10 cellular contexts compared by ENCODE assay signal in genomic region chr9:134329576-134329855, GRCh38. TPM values are rescaled to one million over a fixed set of nuclear protein-coding genes. Genes with fewer than 3 reads are reported as not detected.
DNase-seq lines count a peak whose midpoint lies in the region; ATAC-seq and TF ChIP-seq lines count a peak whose summit lies in the region.
"Had no signal": no experiment of that assay in that cellular context is flagged by ENCODE, and none has a peak within 500 bp of the region (broad histone marks: within the 10 kb centered on the region; RNA-seq: fewer than 3 reads in every experiment).

No MANE protein-coding gene starts in this region.

- H3K27ac Mint-ChIP-seq in HFFc6, result peak overlapping the region; percentile 61
- H3K27ac Mint-ChIP-seq in stimulated activated memory B cell treated with anti-CD40 and anti-IgM and Interleukin-4, amounts not matched to agents 10 μg/mL and 1 μg/mL and 100 μg/mL, for 72 hours, result peak overlapping the region; percentile 37
- H3K27ac Mint-ChIP-seq in activated naive CD8-positive, alpha-beta T cell treated with anti-CD3 and anti-CD28 coated beads, Interleukin-2, amount 50 U/mL, for 24 hours, result no peak overlapping the region
- H3K27ac Mint-ChIP-seq: T-helper 2 cell treated with Interferon-gamma antibody and Interleukin-4, amounts not matched to agents 5 μg/mL and 100 μg/mL, for 36 hours had no signal

- DNase-seq in HFFc6 (no peak), HPDE6-E6E7 (ENCODE audit: extremely low spot score) (no peak)
- DNase-seq in activated naive CD8-positive, alpha-beta T cell treated with anti-CD3 and anti-CD28 coated beads, Interleukin-2, amount 50 U/mL, for 24 hours, result no peak
- DNase-seq: NCI-H446 treated with DMSO at 0.1 percent for 48 hours had no signal

- H3K9me3 Mint-ChIP-seq in HFFc6, result no peaks in the 10 kb centered on the region
- no peaks in the 10 kb centered on the region for H3K9me3 Mint-ChIP-seq in stimulated activated memory B cell treated with anti-CD40 and anti-IgM and Interleukin-4, amounts not matched to agents 10 μg/mL and 1 μg/mL and 100 μg/mL, for 72 hours
- no peaks in the 10 kb centered on the region for H3K9me3 Mint-ChIP-seq in activated naive CD8-positive, alpha-beta T cell treated with anti-CD3 and anti-CD28 coated beads, Interleukin-2, amount 50 U/mL, for 24 hours
- H3K9me3 Mint-ChIP-seq: T-helper 2 cell treated with Interferon-gamma antibody and Interleukin-4, amounts not matched to agents 5 μg/mL and 100 μg/mL, for 36 hours had no signal

- peak overlapping the region; percentile 98 to 100 for H3K9ac ChIP-seq in liver (ENCODE audit: low read depth in 1 of 2, low read length in 2 of 2)

- no peaks in the 10 kb centered on the region for H3K27me3 ChIP-seq in liver (ENCODE audit: control insufficient read depth in 4 of 4, insufficient read depth in 4 of 4, low read length in 3 of 4)

- H3K36me3 Mint-ChIP-seq in HFFc6 (ENCODE audit: low read depth), result no peaks in the 10 kb centered on the region
- no peaks in the 10 kb centered on the region for H3K36me3 Mint-ChIP-seq in stimulated activated memory B cell treated with anti-CD40 and anti-IgM and Interleukin-4, amounts not matched to agents 10 μg/mL and 1 μg/mL and 100 μg/mL, for 72 hours
- H3K36me3 Mint-ChIP-seq in activated naive CD8-positive, alpha-beta T cell treated with anti-CD3 and anti-CD28 coated beads, Interleukin-2, amount 50 U/mL, for 24 hours (ENCODE audit: low read depth), result no peaks in the 10 kb centered on the region

- 17% methylated on average over 7 of the region's 7 CpGs for WGBS in liver

- peaks cover 42 to 67% (median 57%) of the 10 kb centered on the region in 4 donors for H3K4me1 ChIP-seq in liver (ENCODE audit: control insufficient read depth in 4 of 4, insufficient read depth in 4 of 4, low read length in 3 of 4)

- H3K27me3 Mint-ChIP-seq in HFFc6 (ENCODE audit: insufficient read depth), result no peaks in the 10 kb centered on the region
- H3K27me3 Mint-ChIP-seq in stimulated activated memory B cell treated with anti-CD40 and anti-IgM and Interleukin-4, amounts not matched to agents 10 μg/mL and 1 μg/mL and 100 μg/mL, for 72 hours, result peaks cover 21% of the 10 kb centered on the region
- H3K27me3 Mint-ChIP-seq in activated naive CD8-positive, alpha-beta T cell treated with anti-CD3 and anti-CD28 coated beads, Interleukin-2, amount 50 U/mL, for 24 hours, result peaks cover 6% of the 10 kb centered on the region

- TF ChIP-seq CTCF in HFFc6 (IDR thresholded peaks at IDR 0.05) (0 out of 2 replicates have a peak, but pooled peaks have one; percentile 3), liver (IDR thresholded peaks at IDR 0.05; ENCODE audit: low read depth, low read length, missing input control) (no peak)

- H3K4me3 ChIP-seq in liver (ENCODE audit: low read depth in 1 of 3, low read length in 3 of 3), result peak overlapping the region; percentile 81 to 93 (median 87)

- peak overlapping the region; percentile 89 for H3K4me3 Mint-ChIP-seq in HFFc6
- H3K4me3 Mint-ChIP-seq in stimulated activated memory B cell treated with anti-CD40 and anti-IgM and Interleukin-4, amounts not matched to agents 10 μg/mL and 1 μg/mL and 100 μg/mL, for 72 hours, result no peak overlapping the region
- H3K4me3 Mint-ChIP-seq in activated naive CD8-positive, alpha-beta T cell treated with anti-CD3 and anti-CD28 coated beads, Interleukin-2, amount 50 U/mL, for 24 hours, result no peak overlapping the region
- H3K4me3 Mint-ChIP-seq: T-helper 2 cell treated with Interferon-gamma antibody and Interleukin-4, amounts not matched to agents 5 μg/mL and 100 μg/mL, for 36 hours had no signal

- H3K27ac ChIP-seq in cingulate gyrus (ENCODE audit: low read depth, low read length), result peak overlapping the region; percentile 84
- H3K27ac ChIP-seq in liver (ENCODE audit: low read depth in 1 of 2, low read length in 2 of 2), result peak overlapping the region; percentile 72 to 99

- TF ChIP-seq RAD21 in liver (IDR thresholded peaks at IDR 0.05), result no peak

- H3K36me3 ChIP-seq in liver (ENCODE audit: control insufficient read depth in 4 of 4, insufficient read depth in 3 of 4, low read depth in 1 of 4, low read length in 3 of 4), result no peaks in the 10 kb centered on the region

- no peak for ATAC-seq in stimulated activated memory B cell treated with anti-CD40 and anti-IgM and Interleukin-4, amounts not matched to agents 10 μg/mL and 1 μg/mL and 100 μg/mL, for 72 hours
- ATAC-seq in HG03159 (IDR thresholded peaks at IDR 0.05; ENCODE audit: unreplicated experiment) (no peak), HG02763 (IDR thresholded peaks at IDR 0.05; ENCODE audit: unreplicated experiment) (no peak)
- ATAC-seq in activated naive CD8-positive, alpha-beta T cell treated with anti-CD3 and anti-CD28 coated beads, Interleukin-2, amount 50 U/mL, for 24 hours, result no peak

- H3K9me3 ChIP-seq in liver (ENCODE audit: control insufficient read depth in 4 of 4, low read length in 3 of 4), result no peaks in the 10 kb centered on the region

- peaks cover 39% of the 10 kb centered on the region for H3K4me1 Mint-ChIP-seq in HFFc6 (ENCODE audit: low read depth)
- H3K4me1 Mint-ChIP-seq in stimulated activated memory B cell treated with anti-CD40 and anti-IgM and Interleukin-4, amounts not matched to agents 10 μg/mL and 1 μg/mL and 100 μg/mL, for 72 hours, result peaks cover 30% of the 10 kb centered on the region
- peaks cover 5% of the 10 kb centered on the region for H3K4me1 Mint-ChIP-seq in activated naive CD8-positive, alpha-beta T cell treated with anti-CD3 and anti-CD28 coated beads, Interleukin-2, amount 50 U/mL, for 24 hours

TF ChIP-seq in liver, 16 proteins besides CTCF, POLR2A, EP300 and RAD21:
- no peak for TF ChIP-seq FOXA2 (IDR thresholded peaks at IDR 0.05)
- TF ChIP-seq TAF1 (conservative IDR thresholded peaks at IDR 0.05), result no peak
- TF ChIP-seq YY1 (IDR thresholded peaks at IDR 0.05), result no peak
- TF ChIP-seq EGR1 (IDR thresholded peaks at IDR 0.05; ENCODE audit: low read depth in 2 of 2), result no peak
- TF ChIP-seq REST (IDR thresholded peaks at IDR 0.05), result no peak
- no peak for TF ChIP-seq HNF4A (conservative IDR thresholded peaks at IDR 0.05)
- no peak for TF ChIP-seq ZBTB33 (IDR thresholded peaks at IDR 0.05)
- no peak for TF ChIP-seq NR2F2 (IDR thresholded peaks at IDR 0.05)
- TF ChIP-seq MAX (IDR thresholded peaks at IDR 0.05), result no peak

RNA-seq across cellular contexts. Expression of gene RXRA, which starts 3.3 kb away (rescaled TPM):
- total RNA-seq in HFFc6 (2021; fragmentation: NEBNext Ultra II Directional; extraction: Animal tissue kit (Norgen Biotek cat#: 25700)), result 10 to 100 TPM; 23.2 to 31.9 (median 28.0) TPM
- total RNA-seq in liver, result 100 to 1,000 TPM in 1 of 2 donors, 10 to 100 TPM in 1; 41.5 to 116 TPM
- 100 to 1,000 TPM in 1 of 2 donors, 10 to 100 TPM in 1; 46.8 to 101 TPM for polyA plus RNA-seq in liver
